ENCODE assay signal across 26 cellular contexts in genomic region chr10:111473361-111473760, GRCh38.
"Had no signal": no experiment of that assay in that cellular context is flagged by ENCODE, and none has a peak within 500 bp of the region (broad histone marks: within the 10 kb centered on the region; RNA-seq: fewer than 3 reads in every experiment).

No MANE protein-coding gene starts in this region.

- H3K4me3 Mint-ChIP-seq: activated B cell treated with CpG ODN at 0.5 μM for 24 hours; activated CD4-positive, alpha-beta T cell treated with anti-CD3 and anti-CD28 coated beads, Interleukin-2, amount 10 ng/mL, durations not matched to agents 24 days and 14 days; activated naive CD4-positive, alpha-beta T cell treated with anti-CD3 and anti-CD28 coated beads, Interleukin-2, amount 10 ng/mL, durations not matched to agents 7 days and 5 days; activated naive CD8-positive, alpha-beta T cell treated with anti-CD3 and anti-CD28 coated beads for 36 hours; activated T-cell treated with anti-CD3 and anti-CD28 coated beads, Interleukin-2, amount 50 U/mL, for 72 hours; IgD-negative memory B cell; T-helper 17 cell had no signal

- H3K4me1 ChIP-seq: Peyer's patch had no signal

- ATAC-seq: activated T-cell treated with anti-CD3 and anti-CD28 coated beads, Interleukin-2, amount 50 U/mL, for 72 hours; T-helper 17 cell had no signal

- DNase-seq: activated B cell treated with CpG ODN at 0.5 μM for 24 hours; activated CD4-positive, alpha-beta T cell treated with anti-CD3 and anti-CD28 coated beads for 1 hour; activated CD4-positive, alpha-beta T cell treated with anti-CD3 and anti-CD28 coated beads, Interleukin-2, amount 10 ng/mL, durations not matched to agents 24 days and 14 days; activated CD4-positive, alpha-beta T cell treated with anti-CD3 and anti-CD28 coated beads, Interleukin-2, amount 50 U/mL, for 48 hours; activated CD8-positive, alpha-beta memory T cell treated with anti-CD3 and anti-CD28 coated beads for 24 hours; activated gamma-delta T cell treated with Interleukin-2 at 50 U/mL for 16 hours; activated naive CD4-positive, alpha-beta T cell treated with anti-CD3 and anti-CD28 coated beads, Interleukin-2, amount 10 ng/mL, durations not matched to agents 7 days and 5 days; activated naive CD8-positive, alpha-beta T cell treated with anti-CD3 and anti-CD28 coated beads for 36 hours; activated T-cell treated with anti-CD3 and anti-CD28 coated beads for 4 hours; activated T-cell treated with anti-CD3 and anti-CD28 coated beads, Interleukin-2, amount 50 U/mL, for 72 hours; brain microvascular endothelial cell; caudate nucleus; KG1; MV-4-11; NCI-H1092 treated with DMSO at 0.1 percent for 48 hours; NCI-H1417 treated with DMSO at 0.1 percent for 48 hours; NCI-H1694; NCI-H2029; NCI-H510A treated with DMSO at 0.1 percent for 48 hours; NCI-H69; Peyer's patch; SHP77 treated with DMSO at 0.1 percent for 48 hours; T-helper 17 cell; T-helper 9 cell had no signal

- H3K9me3 ChIP-seq: Peyer's patch had no signal

- H3K27ac ChIP-seq: brain microvascular endothelial cell, Peyer's patch had no signal

- H3K36me3 ChIP-seq: brain microvascular endothelial cell, Peyer's patch had no signal

- H3K27me3 ChIP-seq: brain microvascular endothelial cell, Peyer's patch had no signal

- H3K36me3 Mint-ChIP-seq: activated naive CD4-positive, alpha-beta T cell treated with anti-CD3 and anti-CD28 coated beads, Interleukin-2, amount 10 ng/mL, durations not matched to agents 7 days and 5 days; activated naive CD8-positive, alpha-beta T cell treated with anti-CD3 and anti-CD28 coated beads for 36 hours; IgD-negative memory B cell had no signal

- H3K27ac Mint-ChIP-seq: activated B cell treated with CpG ODN at 0.5 μM for 24 hours; activated CD4-positive, alpha-beta T cell treated with anti-CD3 and anti-CD28 coated beads, Interleukin-2, amount 10 ng/mL, durations not matched to agents 24 days and 14 days; activated naive CD4-positive, alpha-beta T cell treated with anti-CD3 and anti-CD28 coated beads, Interleukin-2, amount 10 ng/mL, durations not matched to agents 7 days and 5 days; activated naive CD8-positive, alpha-beta T cell treated with anti-CD3 and anti-CD28 coated beads for 36 hours; activated T-cell treated with anti-CD3 and anti-CD28 coated beads, Interleukin-2, amount 50 U/mL, for 72 hours; activated T-helper 2 cell treated with anti-CD3 and anti-CD28 coated beads, Interferon-gamma antibody, Interleukin-2, Interleukin-4, amounts not matched to agents 10 μg/mL and 5 μg/mL and 100 μg/mL, durations not matched to agents 14 hours and 24 hours and 36 hours; IgD-negative memory B cell; T-helper 17 cell had no signal

- H3K9me3 Mint-ChIP-seq: activated B cell treated with CpG ODN at 0.5 μM for 24 hours; activated CD4-positive, alpha-beta T cell treated with anti-CD3 and anti-CD28 coated beads, Interleukin-2, amount 10 ng/mL, durations not matched to agents 24 days and 14 days; activated naive CD4-positive, alpha-beta T cell treated with anti-CD3 and anti-CD28 coated beads, Interleukin-2, amount 10 ng/mL, durations not matched to agents 7 days and 5 days; activated naive CD8-positive, alpha-beta T cell treated with anti-CD3 and anti-CD28 coated beads for 36 hours; activated T-cell treated with anti-CD3 and anti-CD28 coated beads, Interleukin-2, amount 50 U/mL, for 72 hours; activated T-helper 2 cell treated with anti-CD3 and anti-CD28 coated beads, Interferon-gamma antibody, Interleukin-2, Interleukin-4, amounts not matched to agents 10 μg/mL and 5 μg/mL and 100 μg/mL, durations not matched to agents 14 hours and 24 hours and 36 hours; IgD-negative memory B cell had no signal

- H3K27me3 Mint-ChIP-seq: activated B cell treated with CpG ODN at 0.5 μM for 24 hours; activated CD4-positive, alpha-beta T cell treated with anti-CD3 and anti-CD28 coated beads, Interleukin-2, amount 10 ng/mL, durations not matched to agents 24 days and 14 days; activated naive CD4-positive, alpha-beta T cell treated with anti-CD3 and anti-CD28 coated beads, Interleukin-2, amount 10 ng/mL, durations not matched to agents 7 days and 5 days; activated naive CD8-positive, alpha-beta T cell treated with anti-CD3 and anti-CD28 coated beads for 36 hours had no signal

- H3K4me3 ChIP-seq: Peyer's patch had no signal

- H3K4me1 Mint-ChIP-seq: activated B cell treated with CpG ODN at 0.5 μM for 24 hours; activated CD4-positive, alpha-beta T cell treated with anti-CD3 and anti-CD28 coated beads, Interleukin-2, amount 10 ng/mL, durations not matched to agents 24 days and 14 days; activated naive CD4-positive, alpha-beta T cell treated with anti-CD3 and anti-CD28 coated beads, Interleukin-2, amount 10 ng/mL, durations not matched to agents 7 days and 5 days; activated naive CD8-positive, alpha-beta T cell treated with anti-CD3 and anti-CD28 coated beads for 36 hours; IgD-negative memory B cell; T-helper 17 cell had no signal
